1 cellular context compared by ENCODE assay signal in the genomic region with DNA sequence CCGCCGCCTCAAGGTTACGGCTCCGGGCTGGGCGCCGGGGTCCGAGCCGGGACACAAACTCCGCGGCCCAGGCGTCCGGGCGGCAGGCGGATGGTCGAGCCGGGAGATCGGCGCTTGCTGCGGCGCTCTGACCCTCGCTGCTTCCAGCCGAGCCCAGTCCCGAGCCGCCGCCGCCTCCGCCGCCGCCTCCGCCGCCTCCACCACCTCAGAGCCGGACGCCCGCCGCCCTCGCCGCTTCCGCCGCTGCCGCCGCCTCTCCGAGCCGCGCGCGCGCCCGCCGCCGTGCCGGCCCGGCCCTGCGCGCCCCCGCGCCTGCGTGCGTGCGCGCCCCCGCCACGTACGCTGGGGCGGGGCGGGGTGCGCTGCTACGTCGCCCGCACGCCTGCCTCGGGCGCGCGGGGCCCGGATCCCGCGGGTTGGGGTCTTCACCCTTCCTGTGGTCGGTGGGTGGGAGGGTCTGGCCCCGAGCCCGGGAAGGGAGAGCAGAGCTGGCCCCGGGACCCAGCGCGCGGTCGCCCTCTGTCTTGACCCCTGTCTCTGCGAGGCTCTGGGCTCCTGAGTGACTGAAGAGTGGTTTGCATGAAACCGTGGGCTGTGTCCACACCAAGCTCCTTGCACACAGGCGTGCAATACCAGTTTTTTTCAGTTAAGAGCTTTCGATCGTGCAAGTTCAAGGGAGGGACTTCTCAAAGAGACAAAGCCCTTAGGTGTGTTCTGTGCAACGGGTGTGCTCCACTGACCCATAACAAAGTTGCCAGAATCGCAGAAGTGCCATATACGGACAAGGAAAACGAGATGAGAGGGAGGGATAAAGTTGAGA.
A peak's percentile ranks its signal among the peaks of the same experiment; 100 is the strongest.
TF ChIP-seq lines count a peak whose summit lies in the region.

TSS of gene SMURF1 (minus strand) at position 256 of the 820 bp plus-strand sequence. CDS start 328 bp downstream, outside the sequence.

TF ChIP-seq in HEK293, 187 proteins besides CTCF, POLR2A, EP300 and RAD21 (continued from another document and continues in another):
- TF ChIP-seq HIC1 (tag by site-specific recombination; IDR thresholded peaks at IDR 0.05) (no peak), ZNF324 (tag by site-specific recombination; IDR thresholded peaks at IDR 0.05) (no peak), KLF8 (tag by site-specific recombination; IDR thresholded peaks at IDR 0.05) (peak; percentile 68), IKZF3 (tag by site-specific recombination; IDR thresholded peaks at IDR 0.05) (0 out of 2 replicates have a peak, but pooled peaks have one; percentile 10), ZXDB (tag by site-specific recombination; IDR thresholded peaks at IDR 0.05) (peak; percentile 56), ZNF677 (tag by site-specific recombination; IDR thresholded peaks at IDR 0.05) (0 out of 2 replicates have a peak, but pooled peaks have one; percentile 16), TSHZ1 (tag by site-specific recombination; IDR thresholded peaks at IDR 0.05; ENCODE audit: borderline replicate concordance) (0 out of 2 replicates have a peak, but pooled peaks have one; percentile 34), ZNF529 (tag by site-specific recombination; IDR thresholded peaks at IDR 0.05; ENCODE audit: insufficient replicate concordance) (no peak), SCRT2 (tag by site-specific recombination; IDR thresholded peaks at IDR 0.05) (no peak), ZSCAN16 (tag by site-specific recombination; IDR thresholded peaks at IDR 0.05) (no peak), ZNF624 (tag by site-specific recombination; IDR thresholded peaks at IDR 0.05) (no peak), GLI2 (tag by site-specific recombination; IDR thresholded peaks at IDR 0.05; ENCODE audit: borderline replicate concordance, low read depth) (no peak), ZNF473 (tag by site-specific recombination; IDR thresholded peaks at IDR 0.05) (no peak), ZNF10 (tag by site-specific recombination; IDR thresholded peaks at IDR 0.05) (no peak), ZNF658 (tag by site-specific recombination; IDR thresholded peaks at IDR 0.05) (no peak), EGR2 (tag by site-specific recombination; IDR thresholded peaks at IDR 0.05; ENCODE audit: low read depth) (0 out of 2 replicates have a peak, but pooled peaks have one; percentile 25), ZNF292 (tag by site-specific recombination; IDR thresholded peaks at IDR 0.05; ENCODE audit: borderline replicate concordance, low read depth) (no peak), ZNF223 (tag by site-specific recombination; IDR thresholded peaks at IDR 0.05) (peak; percentile 5; the same call in 1 of the 2 replicates), ZNF16 (tag by site-specific recombination; IDR thresholded peaks at IDR 0.05; ENCODE audit: low read depth) (no peak), ZNF555 (tag by site-specific recombination; conservative IDR thresholded peaks at IDR 0.05) (no peak), ZNF785 (tag by site-specific recombination; IDR thresholded peaks at IDR 0.05) (no peak), ZNF350 (tag by site-specific recombination; IDR thresholded peaks at IDR 0.05) (no peak), TCF7L2 (IDR thresholded peaks at IDR 0.05; ENCODE audit: borderline replicate concordance, low read depth, low read length) (no peak), ZNF521 (tag by site-specific recombination; IDR thresholded peaks at IDR 0.05) (no peak), ZNF561 (tag by site-specific recombination; IDR thresholded peaks at IDR 0.05; ENCODE audit: borderline replicate concordance) (0 out of 2 replicates have a peak, but pooled peaks have one; percentile 3), ZNF629 (tag by site-specific recombination; IDR thresholded peaks at IDR 0.05) (no peak), GLIS2 (tag by site-specific recombination; IDR thresholded peaks at IDR 0.05) (no peak), HOXC10 (CRISPR knock-in tag; IDR thresholded peaks at IDR 0.05) (no peak), ZNF23 (tag by site-specific recombination; IDR thresholded peaks at IDR 0.05; ENCODE audit: borderline replicate concordance) (no peak), ZNF501 (tag by site-specific recombination; IDR thresholded peaks at IDR 0.05) (0 out of 2 replicates have a peak, but pooled peaks have one; percentile 69), ZNF114 (tag by site-specific recombination; IDR thresholded peaks at IDR 0.05) (no peak), ZNF433 (tag by site-specific recombination; IDR thresholded peaks at IDR 0.05; ENCODE audit: low read depth) (no peak), ZNF416 (tag by site-specific recombination; IDR thresholded peaks at IDR 0.05) (no peak), KLF16 (tag by site-specific recombination; IDR thresholded peaks at IDR 0.05) (no peak)
- TF ChIP-seq, protein P1, sequence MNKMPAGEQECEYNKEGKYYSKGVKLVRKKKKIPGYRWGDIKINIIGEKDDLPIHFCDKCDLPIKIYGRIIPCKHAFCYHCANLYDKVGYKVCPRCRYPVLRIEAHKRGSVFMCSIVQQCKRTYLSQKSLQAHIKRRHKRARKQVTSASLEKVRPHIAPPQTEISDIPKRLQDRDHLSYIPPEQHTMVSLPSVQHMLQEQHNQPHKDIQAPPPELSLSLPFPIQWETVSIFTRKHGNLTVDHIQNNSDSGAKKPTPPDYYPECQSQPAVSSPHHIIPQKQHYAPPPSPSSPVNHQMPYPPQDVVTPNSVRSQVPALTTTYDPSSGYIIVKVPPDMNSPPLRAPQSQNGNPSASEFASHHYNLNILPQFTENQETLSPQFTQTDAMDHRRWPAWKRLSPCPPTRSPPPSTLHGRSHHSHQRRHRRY (tag by site-specific recombination; IDR thresholded peaks at IDR 0.05) = no peak
- TF ChIP-seq, protein P2, sequence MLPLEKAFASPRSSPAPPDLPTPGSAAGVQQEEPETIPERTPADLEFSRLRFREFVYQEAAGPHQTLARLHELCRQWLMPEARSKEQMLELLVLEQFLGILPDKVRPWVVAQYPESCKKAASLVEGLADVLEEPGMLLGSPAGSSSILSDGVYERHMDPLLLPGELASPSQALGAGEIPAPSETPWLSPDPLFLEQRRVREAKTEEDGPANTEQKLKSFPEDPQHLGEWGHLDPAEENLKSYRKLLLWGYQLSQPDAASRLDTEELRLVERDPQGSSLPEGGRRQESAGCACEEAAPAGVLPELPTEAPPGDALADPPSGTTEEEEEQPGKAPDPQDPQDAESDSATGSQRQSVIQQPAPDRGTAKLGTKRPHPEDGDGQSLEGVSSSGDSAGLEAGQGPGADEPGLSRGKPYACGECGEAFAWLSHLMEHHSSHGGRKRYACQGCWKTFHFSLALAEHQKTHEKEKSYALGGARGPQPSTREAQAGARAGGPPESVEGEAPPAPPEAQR (tag by site-specific recombination; IDR thresholded peaks at IDR 0.05) = no peak
- TF ChIP-seq, protein P3, sequence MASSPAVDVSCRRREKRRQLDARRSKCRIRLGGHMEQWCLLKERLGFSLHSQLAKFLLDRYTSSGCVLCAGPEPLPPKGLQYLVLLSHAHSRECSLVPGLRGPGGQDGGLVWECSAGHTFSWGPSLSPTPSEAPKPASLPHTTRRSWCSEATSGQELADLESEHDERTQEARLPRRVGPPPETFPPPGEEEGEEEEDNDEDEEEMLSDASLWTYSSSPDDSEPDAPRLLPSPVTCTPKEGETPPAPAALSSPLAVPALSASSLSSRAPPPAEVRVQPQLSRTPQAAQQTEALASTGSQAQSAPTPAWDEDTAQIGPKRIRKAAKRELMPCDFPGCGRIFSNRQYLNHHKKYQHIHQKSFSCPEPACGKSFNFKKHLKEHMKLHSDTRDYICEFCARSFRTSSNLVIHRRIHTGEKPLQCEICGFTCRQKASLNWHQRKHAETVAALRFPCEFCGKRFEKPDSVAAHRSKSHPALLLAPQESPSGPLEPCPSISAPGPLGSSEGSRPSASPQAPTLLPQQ (tag by site-specific recombination; IDR thresholded peaks at IDR 0.05) = no peak
- TF ChIP-seq, protein P4, sequence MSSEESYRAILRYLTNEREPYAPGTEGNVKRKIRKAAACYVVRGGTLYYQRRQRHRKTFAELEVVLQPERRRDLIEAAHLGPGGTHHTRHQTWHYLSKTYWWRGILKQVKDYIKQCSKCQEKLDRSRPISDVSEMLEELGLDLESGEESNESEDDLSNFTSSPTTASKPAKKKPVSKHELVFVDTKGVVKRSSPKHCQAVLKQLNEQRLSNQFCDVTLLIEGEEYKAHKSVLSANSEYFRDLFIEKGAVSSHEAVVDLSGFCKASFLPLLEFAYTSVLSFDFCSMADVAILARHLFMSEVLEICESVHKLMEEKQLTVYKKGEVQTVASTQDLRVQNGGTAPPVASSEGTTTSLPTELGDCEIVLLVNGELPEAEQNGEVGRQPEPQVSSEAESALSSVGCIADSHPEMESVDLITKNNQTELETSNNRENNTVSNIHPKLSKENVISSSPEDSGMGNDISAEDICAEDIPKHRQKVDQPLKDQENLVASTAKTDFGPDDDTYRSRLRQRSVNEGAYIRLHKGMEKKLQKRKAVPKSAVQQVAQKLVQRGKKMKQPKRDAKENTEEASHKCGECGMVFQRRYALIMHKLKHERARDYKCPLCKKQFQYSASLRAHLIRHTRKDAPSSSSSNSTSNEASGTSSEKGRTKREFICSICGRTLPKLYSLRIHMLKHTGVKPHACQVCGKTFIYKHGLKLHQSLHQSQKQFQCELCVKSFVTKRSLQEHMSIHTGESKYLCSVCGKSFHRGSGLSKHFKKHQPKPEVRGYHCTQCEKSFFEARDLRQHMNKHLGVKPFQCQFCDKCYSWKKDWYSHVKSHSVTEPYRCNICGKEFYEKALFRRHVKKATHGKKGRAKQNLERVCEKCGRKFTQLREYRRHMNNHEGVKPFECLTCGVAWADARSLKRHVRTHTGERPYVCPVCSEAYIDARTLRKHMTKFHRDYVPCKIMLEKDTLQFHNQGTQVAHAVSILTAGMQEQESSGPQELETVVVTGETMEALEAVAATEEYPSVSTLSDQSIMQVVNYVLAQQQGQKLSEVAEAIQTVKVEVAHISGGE (tag by site-specific recombination; conservative IDR thresholded peaks at IDR 0.05; ENCODE audit: low read depth) = no peak
- TF ChIP-seq, protein P5, sequence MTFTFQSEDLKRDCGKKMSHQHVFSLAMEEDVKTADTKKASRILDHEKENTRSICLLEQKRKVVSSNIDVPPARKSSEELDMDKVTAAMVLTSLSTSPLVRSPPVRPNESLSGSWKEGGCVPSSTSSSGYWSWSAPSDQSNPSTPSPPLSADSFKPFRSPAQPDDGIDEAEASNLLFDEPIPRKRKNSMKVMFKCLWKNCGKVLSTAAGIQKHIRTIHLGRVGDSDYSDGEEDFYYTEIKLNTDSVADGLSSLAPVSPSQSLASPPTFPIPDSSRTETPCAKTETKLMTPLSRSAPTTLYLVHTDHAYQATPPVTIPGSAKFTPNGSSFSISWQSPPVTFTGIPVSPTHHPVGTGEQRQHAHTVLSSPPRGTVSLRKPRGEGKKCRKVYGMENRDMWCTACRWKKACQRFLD (tag by site-specific recombination; IDR thresholded peaks at IDR 0.05) = no peak
- TF ChIP-seq, protein P6, sequence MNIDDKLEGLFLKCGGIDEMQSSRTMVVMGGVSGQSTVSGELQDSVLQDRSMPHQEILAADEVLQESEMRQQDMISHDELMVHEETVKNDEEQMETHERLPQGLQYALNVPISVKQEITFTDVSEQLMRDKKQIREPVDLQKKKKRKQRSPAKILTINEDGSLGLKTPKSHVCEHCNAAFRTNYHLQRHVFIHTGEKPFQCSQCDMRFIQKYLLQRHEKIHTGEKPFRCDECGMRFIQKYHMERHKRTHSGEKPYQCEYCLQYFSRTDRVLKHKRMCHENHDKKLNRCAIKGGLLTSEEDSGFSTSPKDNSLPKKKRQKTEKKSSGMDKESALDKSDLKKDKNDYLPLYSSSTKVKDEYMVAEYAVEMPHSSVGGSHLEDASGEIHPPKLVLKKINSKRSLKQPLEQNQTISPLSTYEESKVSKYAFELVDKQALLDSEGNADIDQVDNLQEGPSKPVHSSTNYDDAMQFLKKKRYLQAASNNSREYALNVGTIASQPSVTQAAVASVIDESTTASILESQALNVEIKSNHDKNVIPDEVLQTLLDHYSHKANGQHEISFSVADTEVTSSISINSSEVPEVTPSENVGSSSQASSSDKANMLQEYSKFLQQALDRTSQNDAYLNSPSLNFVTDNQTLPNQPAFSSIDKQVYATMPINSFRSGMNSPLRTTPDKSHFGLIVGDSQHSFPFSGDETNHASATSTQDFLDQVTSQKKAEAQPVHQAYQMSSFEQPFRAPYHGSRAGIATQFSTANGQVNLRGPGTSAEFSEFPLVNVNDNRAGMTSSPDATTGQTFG (tag by site-specific recombination; IDR thresholded peaks at IDR 0.05; ENCODE audit: borderline replicate concordance) = no peak
